In the genomic region with DNA sequence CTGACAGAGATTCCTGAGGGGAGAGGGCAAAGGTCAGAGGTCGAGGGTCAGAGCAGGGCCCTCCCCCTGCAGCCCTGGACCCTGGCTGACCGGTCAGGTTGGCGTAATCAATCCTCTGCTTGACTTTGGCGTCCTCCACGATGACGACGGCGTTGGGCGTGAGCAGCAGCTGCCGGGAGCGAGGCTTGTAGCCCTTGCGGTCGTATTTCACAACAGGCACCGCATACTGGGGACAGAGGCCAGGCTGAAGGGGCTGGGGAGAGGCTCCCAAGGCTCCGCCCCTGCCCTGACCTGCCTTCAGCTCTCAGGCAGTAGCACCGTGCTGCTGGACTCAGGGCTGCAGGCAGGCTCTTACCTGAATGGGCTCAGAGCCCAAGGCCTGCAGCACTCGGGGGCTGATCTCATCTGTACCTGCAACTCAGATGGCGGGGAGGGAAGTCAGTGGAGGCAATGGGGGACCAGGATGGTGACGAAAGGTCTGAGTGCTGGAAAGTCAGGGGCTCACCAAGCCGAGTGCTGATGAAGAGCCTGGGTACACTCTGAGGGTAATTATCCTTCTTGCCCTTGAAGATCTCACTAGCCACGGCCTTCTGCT, we compare ENCODE assay signal across 1 cellular context.
A peak's percentile ranks its signal among the peaks of the same experiment; 100 is the strongest.
TF ChIP-seq lines count a peak whose summit lies in the region.

No MANE protein-coding gene starts in this region.

TF ChIP-seq in HepG2, 621 proteins besides CTCF, POLR2A, EP300 and RAD21 (continued from another document and continues in another):
- TF ChIP-seq RXRB (CRISPR knock-in tag; IDR thresholded peaks at IDR 0.05; ENCODE audit: borderline replicate concordance) (peak; percentile 64; the same call in 1 of the 2 replicates), XBP1 (CRISPR knock-in tag; IDR thresholded peaks at IDR 0.05) (no peak), ZBTB21 (CRISPR knock-in tag; IDR thresholded peaks at IDR 0.05) (peak; percentile 93), TOPORS (CRISPR knock-in tag; IDR thresholded peaks at IDR 0.05) (no peak), HMG20B (CRISPR knock-in tag; conservative IDR thresholded peaks at IDR 0.05) (peak; percentile 35; the same call in 1 of the 2 replicates), KLF12 (CRISPR knock-in tag; IDR thresholded peaks at IDR 0.05; ENCODE audit: borderline replicate concordance) (no peak), MEF2D (CRISPR knock-in tag; IDR thresholded peaks at IDR 0.05) (peak; percentile 80), ZNF543 (CRISPR knock-in tag; IDR thresholded peaks at IDR 0.05) (no peak), MIER3 (CRISPR knock-in tag; IDR thresholded peaks at IDR 0.05; ENCODE audit: borderline replicate concordance) (peak; percentile 49; the same call in 1 of the 2 replicates), SRSF4 (IDR thresholded peaks at IDR 0.05; ENCODE audit: low read depth, low read length, poor library complexity, severe bottlenecking) (no peak), PRMT3 (CRISPR knock-in tag; IDR thresholded peaks at IDR 0.05; ENCODE audit: borderline replicate concordance, low read depth) (no peak), ZNF598 (CRISPR knock-in tag; IDR thresholded peaks at IDR 0.05; ENCODE audit: borderline replicate concordance) (0 out of 2 replicates have a peak, but pooled peaks have one; percentile 60), KDM2A (CRISPR knock-in tag; IDR thresholded peaks at IDR 0.05; ENCODE audit: borderline replicate concordance, low read depth) (peak; percentile 62; the same call in 1 of the 2 replicates), SRF (IDR thresholded peaks at IDR 0.05; ENCODE audit: low read depth, low read length) (no peak), HHEX (CRISPR knock-in tag; IDR thresholded peaks at IDR 0.05) (no peak)
- TF ChIP-seq, protein P1, sequence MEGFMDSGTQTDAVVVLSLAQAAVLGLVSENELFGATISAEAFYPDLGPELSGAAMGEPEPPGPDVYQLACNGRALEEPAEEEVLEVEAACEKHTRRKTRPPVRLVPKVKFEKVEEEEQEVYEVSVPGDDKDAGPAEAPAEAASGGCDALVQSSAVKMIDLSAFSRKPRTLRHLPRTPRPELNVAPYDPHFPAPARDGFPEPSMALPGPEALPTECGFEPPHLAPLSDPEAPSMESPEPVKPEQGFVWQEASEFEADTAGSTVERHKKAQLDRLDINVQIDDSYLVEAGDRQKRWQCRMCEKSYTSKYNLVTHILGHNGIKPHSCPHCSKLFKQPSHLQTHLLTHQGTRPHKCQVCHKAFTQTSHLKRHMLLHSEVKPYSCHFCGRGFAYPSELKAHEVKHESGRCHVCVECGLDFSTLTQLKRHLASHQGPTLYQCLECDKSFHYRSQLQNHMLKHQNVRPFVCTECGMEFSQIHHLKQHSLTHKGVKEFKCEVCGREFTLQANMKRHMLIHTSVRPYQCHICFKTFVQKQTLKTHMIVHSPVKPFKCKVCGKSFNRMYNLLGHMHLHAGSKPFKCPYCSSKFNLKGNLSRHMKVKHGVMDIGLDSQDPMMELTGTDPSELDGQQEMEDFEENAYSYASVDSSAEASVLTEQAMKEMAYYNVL (CRISPR knock-in tag; IDR thresholded peaks at IDR 0.05; ENCODE audit: borderline replicate concordance): no peak
- TF ChIP-seq, protein P2, sequence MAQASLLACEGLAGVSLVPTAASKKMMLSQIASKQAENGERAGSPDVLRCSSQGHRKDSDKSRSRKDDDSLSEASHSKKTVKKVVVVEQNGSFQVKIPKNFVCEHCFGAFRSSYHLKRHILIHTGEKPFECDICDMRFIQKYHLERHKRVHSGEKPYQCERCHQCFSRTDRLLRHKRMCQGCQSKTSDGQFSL (CRISPR knock-in tag; IDR thresholded peaks at IDR 0.05): no peak
- TF ChIP-seq, protein P3, sequence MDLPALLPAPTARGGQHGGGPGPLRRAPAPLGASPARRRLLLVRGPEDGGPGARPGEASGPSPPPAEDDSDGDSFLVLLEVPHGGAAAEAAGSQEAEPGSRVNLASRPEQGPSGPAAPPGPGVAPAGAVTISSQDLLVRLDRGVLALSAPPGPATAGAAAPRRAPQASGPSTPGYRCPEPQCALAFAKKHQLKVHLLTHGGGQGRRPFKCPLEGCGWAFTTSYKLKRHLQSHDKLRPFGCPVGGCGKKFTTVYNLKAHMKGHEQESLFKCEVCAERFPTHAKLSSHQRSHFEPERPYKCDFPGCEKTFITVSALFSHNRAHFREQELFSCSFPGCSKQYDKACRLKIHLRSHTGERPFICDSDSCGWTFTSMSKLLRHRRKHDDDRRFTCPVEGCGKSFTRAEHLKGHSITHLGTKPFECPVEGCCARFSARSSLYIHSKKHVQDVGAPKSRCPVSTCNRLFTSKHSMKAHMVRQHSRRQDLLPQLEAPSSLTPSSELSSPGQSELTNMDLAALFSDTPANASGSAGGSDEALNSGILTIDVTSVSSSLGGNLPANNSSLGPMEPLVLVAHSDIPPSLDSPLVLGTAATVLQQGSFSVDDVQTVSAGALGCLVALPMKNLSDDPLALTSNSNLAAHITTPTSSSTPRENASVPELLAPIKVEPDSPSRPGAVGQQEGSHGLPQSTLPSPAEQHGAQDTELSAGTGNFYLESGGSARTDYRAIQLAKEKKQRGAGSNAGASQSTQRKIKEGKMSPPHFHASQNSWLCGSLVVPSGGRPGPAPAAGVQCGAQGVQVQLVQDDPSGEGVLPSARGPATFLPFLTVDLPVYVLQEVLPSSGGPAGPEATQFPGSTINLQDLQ (CRISPR knock-in tag; IDR thresholded peaks at IDR 0.05): no peak
- TF ChIP-seq, protein P4, sequence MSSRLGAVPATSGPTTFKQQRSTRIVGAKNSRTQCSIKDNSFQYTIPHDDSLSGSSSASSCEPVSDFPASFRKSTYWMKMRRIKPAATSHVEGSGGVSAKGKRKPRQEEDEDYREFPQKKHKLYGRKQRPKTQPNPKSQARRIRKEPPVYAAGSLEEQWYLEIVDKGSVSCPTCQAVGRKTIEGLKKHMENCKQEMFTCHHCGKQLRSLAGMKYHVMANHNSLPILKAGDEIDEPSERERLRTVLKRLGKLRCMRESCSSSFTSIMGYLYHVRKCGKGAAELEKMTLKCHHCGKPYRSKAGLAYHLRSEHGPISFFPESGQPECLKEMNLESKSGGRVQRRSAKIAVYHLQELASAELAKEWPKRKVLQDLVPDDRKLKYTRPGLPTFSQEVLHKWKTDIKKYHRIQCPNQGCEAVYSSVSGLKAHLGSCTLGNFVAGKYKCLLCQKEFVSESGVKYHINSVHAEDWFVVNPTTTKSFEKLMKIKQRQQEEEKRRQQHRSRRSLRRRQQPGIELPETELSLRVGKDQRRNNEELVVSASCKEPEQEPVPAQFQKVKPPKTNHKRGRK (CRISPR knock-in tag; IDR thresholded peaks at IDR 0.05): no peak
- TF ChIP-seq, protein P5, sequence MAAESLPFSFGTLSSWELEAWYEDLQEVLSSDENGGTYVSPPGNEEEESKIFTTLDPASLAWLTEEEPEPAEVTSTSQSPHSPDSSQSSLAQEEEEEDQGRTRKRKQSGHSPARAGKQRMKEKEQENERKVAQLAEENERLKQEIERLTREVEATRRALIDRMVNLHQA (CRISPR knock-in tag; IDR thresholded peaks at IDR 0.05): no peak
- TF ChIP-seq, protein P6, sequence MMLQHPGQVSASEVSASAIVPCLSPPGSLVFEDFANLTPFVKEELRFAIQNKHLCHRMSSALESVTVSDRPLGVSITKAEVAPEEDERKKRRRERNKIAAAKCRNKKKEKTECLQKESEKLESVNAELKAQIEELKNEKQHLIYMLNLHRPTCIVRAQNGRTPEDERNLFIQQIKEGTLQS (CRISPR knock-in tag; IDR thresholded peaks at IDR 0.05): peak; percentile 57; the same call in 1 of the 2 replicates
- TF ChIP-seq, protein P7, sequence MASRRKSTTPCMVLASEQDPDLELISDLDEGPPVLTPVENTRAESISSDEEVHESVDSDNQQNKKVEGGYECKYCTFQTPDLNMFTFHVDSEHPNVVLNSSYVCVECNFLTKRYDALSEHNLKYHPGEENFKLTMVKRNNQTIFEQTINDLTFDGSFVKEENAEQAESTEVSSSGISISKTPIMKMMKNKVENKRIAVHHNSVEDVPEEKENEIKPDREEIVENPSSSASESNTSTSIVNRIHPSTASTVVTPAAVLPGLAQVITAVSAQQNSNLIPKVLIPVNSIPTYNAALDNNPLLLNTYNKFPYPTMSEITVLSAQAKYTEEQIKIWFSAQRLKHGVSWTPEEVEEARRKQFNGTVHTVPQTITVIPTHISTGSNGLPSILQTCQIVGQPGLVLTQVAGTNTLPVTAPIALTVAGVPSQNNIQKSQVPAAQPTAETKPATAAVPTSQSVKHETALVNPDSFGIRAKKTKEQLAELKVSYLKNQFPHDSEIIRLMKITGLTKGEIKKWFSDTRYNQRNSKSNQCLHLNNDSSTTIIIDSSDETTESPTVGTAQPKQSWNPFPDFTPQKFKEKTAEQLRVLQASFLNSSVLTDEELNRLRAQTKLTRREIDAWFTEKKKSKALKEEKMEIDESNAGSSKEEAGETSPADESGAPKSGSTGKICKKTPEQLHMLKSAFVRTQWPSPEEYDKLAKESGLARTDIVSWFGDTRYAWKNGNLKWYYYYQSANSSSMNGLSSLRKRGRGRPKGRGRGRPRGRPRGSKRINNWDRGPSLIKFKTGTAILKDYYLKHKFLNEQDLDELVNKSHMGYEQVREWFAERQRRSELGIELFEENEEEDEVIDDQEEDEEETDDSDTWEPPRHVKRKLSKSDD (CRISPR knock-in tag; IDR thresholded peaks at IDR 0.05; ENCODE audit: low read depth): peak; percentile 97
- TF ChIP-seq, protein P8, sequence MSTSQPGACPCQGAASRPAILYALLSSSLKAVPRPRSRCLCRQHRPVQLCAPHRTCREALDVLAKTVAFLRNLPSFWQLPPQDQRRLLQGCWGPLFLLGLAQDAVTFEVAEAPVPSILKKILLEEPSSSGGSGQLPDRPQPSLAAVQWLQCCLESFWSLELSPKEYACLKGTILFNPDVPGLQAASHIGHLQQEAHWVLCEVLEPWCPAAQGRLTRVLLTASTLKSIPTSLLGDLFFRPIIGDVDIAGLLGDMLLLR (CRISPR knock-in tag; IDR thresholded peaks at IDR 0.05): no peak
- TF ChIP-seq, protein P9, sequence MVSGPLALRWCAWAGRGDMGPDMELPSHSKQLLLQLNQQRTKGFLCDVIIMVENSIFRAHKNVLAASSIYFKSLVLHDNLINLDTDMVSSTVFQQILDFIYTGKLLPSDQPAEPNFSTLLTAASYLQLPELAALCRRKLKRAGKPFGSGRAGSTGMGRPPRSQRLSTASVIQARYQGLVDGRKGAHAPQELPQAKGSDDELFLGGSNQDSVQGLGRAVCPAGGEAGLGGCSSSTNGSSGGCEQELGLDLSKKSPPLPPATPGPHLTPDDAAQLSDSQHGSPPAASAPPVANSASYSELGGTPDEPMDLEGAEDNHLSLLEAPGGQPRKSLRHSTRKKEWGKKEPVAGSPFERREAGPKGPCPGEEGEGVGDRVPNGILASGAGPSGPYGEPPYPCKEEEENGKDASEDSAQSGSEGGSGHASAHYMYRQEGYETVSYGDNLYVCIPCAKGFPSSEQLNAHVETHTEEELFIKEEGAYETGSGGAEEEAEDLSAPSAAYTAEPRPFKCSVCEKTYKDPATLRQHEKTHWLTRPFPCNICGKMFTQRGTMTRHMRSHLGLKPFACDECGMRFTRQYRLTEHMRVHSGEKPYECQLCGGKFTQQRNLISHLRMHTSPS (CRISPR knock-in tag; IDR thresholded peaks at IDR 0.05; ENCODE audit: low read depth): no peak
- TF ChIP-seq, protein P10, sequence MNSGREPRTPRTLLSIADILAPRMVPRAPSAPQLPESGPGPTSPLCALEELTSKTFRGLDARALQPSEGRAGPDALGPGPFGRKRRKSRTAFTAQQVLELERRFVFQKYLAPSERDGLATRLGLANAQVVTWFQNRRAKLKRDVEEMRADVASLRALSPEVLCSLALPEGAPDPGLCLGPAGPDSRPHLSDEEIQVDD (CRISPR knock-in tag; IDR thresholded peaks at IDR 0.05; ENCODE audit: borderline replicate concordance): no peak
- TF ChIP-seq, protein P11, sequence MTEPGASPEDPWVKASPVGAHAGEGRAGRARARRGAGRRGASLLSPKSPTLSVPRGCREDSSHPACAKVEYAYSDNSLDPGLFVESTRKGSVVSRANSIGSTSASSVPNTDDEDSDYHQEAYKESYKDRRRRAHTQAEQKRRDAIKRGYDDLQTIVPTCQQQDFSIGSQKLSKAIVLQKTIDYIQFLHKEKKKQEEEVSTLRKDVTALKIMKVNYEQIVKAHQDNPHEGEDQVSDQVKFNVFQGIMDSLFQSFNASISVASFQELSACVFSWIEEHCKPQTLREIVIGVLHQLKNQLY (CRISPR knock-in tag; IDR thresholded peaks at IDR 0.05): peak; percentile 63; the same call in 1 of the 2 replicates
- TF ChIP-seq, protein P12, sequence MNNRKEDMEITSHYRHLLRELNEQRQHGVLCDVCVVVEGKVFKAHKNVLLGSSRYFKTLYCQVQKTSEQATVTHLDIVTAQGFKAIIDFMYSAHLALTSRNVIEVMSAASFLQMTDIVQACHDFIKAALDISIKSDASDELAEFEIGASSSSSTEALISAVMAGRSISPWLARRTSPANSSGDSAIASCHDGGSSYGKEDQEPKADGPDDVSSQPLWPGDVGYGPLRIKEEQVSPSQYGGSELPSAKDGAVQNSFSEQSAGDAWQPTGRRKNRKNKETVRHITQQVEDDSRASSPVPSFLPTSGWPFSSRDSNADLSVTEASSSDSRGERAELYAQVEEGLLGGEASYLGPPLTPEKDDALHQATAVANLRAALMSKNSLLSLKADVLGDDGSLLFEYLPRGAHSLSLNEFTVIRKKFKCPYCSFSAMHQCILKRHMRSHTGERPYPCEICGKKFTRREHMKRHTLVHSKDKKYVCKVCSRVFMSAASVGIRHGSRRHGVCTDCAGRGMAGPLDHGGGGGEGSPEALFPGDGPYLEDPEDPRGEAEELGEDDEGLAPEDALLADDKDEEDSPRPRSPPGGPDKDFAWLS (CRISPR knock-in tag; IDR thresholded peaks at IDR 0.05; ENCODE audit: borderline replicate concordance): no peak
- TF ChIP-seq, protein P13, sequence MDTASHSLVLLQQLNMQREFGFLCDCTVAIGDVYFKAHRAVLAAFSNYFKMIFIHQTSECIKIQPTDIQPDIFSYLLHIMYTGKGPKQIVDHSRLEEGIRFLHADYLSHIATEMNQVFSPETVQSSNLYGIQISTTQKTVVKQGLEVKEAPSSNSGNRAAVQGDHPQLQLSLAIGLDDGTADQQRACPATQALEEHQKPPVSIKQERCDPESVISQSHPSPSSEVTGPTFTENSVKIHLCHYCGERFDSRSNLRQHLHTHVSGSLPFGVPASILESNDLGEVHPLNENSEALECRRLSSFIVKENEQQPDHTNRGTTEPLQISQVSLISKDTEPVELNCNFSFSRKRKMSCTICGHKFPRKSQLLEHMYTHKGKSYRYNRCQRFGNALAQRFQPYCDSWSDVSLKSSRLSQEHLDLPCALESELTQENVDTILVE (CRISPR knock-in tag; IDR thresholded peaks at IDR 0.05): no peak
- TF ChIP-seq, protein P14, sequence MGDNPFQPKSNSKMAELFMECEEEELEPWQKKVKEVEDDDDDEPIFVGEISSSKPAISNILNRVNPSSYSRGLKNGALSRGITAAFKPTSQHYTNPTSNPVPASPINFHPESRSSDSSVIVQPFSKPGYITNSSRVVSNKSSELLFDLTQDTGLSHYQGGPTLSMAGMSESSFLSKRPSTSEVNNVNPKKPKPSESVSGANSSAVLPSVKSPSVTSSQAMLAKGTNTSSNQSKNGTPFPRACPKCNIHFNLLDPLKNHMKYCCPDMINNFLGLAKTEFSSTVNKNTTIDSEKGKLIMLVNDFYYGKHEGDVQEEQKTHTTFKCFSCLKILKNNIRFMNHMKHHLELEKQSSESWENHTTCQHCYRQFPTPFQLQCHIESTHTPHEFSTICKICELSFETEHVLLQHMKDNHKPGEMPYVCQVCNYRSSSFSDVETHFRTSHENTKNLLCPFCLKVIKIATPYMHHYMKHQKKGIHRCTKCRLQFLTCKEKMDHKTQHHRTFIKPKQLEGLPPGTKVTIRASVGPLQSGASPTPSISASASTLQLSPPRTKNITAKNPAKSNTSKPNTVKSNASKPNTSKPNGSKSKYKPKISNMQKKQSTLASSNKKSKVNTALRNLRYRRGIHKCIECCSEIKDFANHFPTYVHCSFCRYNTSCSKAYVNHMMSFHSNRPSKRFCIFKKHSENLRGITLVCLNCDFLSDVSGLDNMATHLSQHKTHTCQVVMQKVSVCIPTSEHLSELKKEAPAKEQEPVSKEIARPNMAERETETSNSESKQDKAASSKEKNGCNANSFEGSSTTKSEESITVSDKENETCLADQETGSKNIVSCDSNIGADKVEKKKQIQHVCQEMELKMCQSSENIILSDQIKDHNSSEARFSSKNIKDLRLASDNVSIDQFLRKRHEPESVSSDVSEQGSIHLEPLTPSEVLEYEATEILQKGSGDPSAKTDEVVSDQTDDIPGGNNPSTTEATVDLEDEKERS (CRISPR knock-in tag; IDR thresholded peaks at IDR 0.05): 0 out of 2 replicates have a peak, but pooled peaks have one; percentile 46
